8 cellular contexts compared by ENCODE assay signal in genomic region chr9:109013678-109014145, GRCh38. TPM values are rescaled to one million over a fixed set of nuclear protein-coding genes. Genes with fewer than 3 reads are reported as not detected.
DNase-seq lines count a peak whose midpoint lies in the region; FAIRE-seq and TF ChIP-seq lines count a peak whose summit lies in the region.

No MANE protein-coding gene starts in this region.

- peak overlapping the region in 8 of 11 experiments; percentile 27 to 66 (median 48); a peak in 14 of 22 replicates for H3K27ac ChIP-seq in BLaER1 treated with 17β-estradiol and CSF1 and Interleukin-3, amounts not matched to agents 10 nM and 100 nM
- H3K27ac ChIP-seq in mesodermal cell (ENCODE audit: low read depth, low read length, severe bottlenecking): peak overlapping the region; percentile 88
- H3K27ac ChIP-seq in uterus: peak overlapping the region; percentile 83 to 98

- no peak for FAIRE-seq in bronchial epithelial cell (lab: Jason Lieb, UNC)

- no peak for TF ChIP-seq POLR2A in uterus (IDR thresholded peaks at IDR 0.05)

- no peaks in the 10 kb centered on the region for H3K27me3 Mint-ChIP-seq in IgD-negative memory B cell

- DNase-seq in bronchial epithelial cell (ENCODE audit: low read depth) (peak; percentile 58), uterus (no peak), RKO (ENCODE audit: low spot score) (no peak), AML-193 (lab: John Stamatoyannopoulos, UW) (no peak), GM10248 (ENCODE audit: extremely low spot score) (no peak)

- H3K4me1 Mint-ChIP-seq in IgD-negative memory B cell: peaks cover 21 to 29% (median 29%) of the 10 kb centered on the region in 3 donors

- TF ChIP-seq CTCF in bronchial epithelial cell (IDR thresholded peaks at IDR 0.05; ENCODE audit: insufficient read depth, low read length, severe bottlenecking): no peak
- no peak for TF ChIP-seq CTCF in uterus (IDR thresholded peaks at IDR 0.05)
- TF ChIP-seq CTCF in GM10248 (IDR thresholded peaks at IDR 0.05; ENCODE audit: control extremely low read depth, extremely low read depth, low read depth, missing control alignments): no peak

- H3K4me3 ChIP-seq in BLaER1 treated with 17β-estradiol and CSF1 and Interleukin-3, amounts not matched to agents 10 nM and 100 nM: peak overlapping the region; percentile 31 to 94 (median 70); a peak in 19 of 20 replicates
- H3K4me3 ChIP-seq in bronchial epithelial cell (ENCODE audit: low read depth, low read length): peak overlapping the region; percentile 54
- peak overlapping the region; percentile 81 for H3K4me3 ChIP-seq in mesodermal cell (ENCODE audit: extremely low read depth, insufficient read depth, low read length, poor library complexity, severe bottlenecking)
- peak overlapping the region; percentile 68 to 94 for H3K4me3 ChIP-seq in uterus

- peaks cover 0 to 25% (median 3%) of the 10 kb centered on the region in 11 experiments; a peak in 5 of 22 replicates for H4K20me1 ChIP-seq in BLaER1 treated with 17β-estradiol and CSF1 and Interleukin-3, amounts not matched to agents 10 nM and 100 nM

- peak overlapping the region; percentile 21 to 68 (median 65) for H3K27ac Mint-ChIP-seq in IgD-negative memory B cell

- H3K4me3 Mint-ChIP-seq in IgD-negative memory B cell: peak overlapping the region; percentile 82 to 96 (median 91)

- H3K36me3 Mint-ChIP-seq in IgD-negative memory B cell: no peaks in the 10 kb centered on the region

- WGBS in mesodermal cell (ENCODE audit: insufficient coverage in 2 of 2), 2 experiments: 0% methylated on average over 2 to 10 of the region's 12 CpGs

- H3K4me2 ChIP-seq in BLaER1 treated with 17β-estradiol and CSF1 and Interleukin-3, amounts not matched to agents 10 nM and 100 nM: peak overlapping the region; percentile 74 to 90 (median 85)

- H3K9ac ChIP-seq in BLaER1 treated with 17β-estradiol and CSF1 and Interleukin-3, amounts not matched to agents 10 nM and 100 nM: peak overlapping the region in 10 of 11 experiments; percentile 39 to 60 (median 46); a peak in 17 of 22 replicates

- intact Hi-C loops in uterus (cut with DNase I; ENCODE audit: low total_unique reads): no loop called here

- no peaks in the 10 kb centered on the region for H3K9me3 ChIP-seq in BLaER1 treated with 17β-estradiol and CSF1 and Interleukin-3, amounts not matched to agents 10 nM and 100 nM (replicated peaks in 1 of 11)
- H3K9me3 ChIP-seq in mesodermal cell (ENCODE audit: control insufficient read depth, low read length) (no peaks in the 10 kb centered on the region), uterus (no peaks in the 10 kb centered on the region)

- 0 out of 22 replicates have a peak, but pooled peaks cover 0 to 8% (median 0%) of the 10 kb centered on the region in 11 experiments for H3K27me3 ChIP-seq in BLaER1 treated with 17β-estradiol and CSF1 and Interleukin-3, amounts not matched to agents 10 nM and 100 nM
- H3K27me3 ChIP-seq in bronchial epithelial cell (ENCODE audit: control insufficient read depth, insufficient read depth, low read length): no peaks in the 10 kb centered on the region
- H3K27me3 ChIP-seq in uterus: no peaks in the 10 kb centered on the region

- POLR2A ChIA-PET in GM10248 (lab: Yijun Ruan, JAX): interaction anchor here (0.7 kb wide), 1 partner anchor 105 kb away, joined by 3 read pairs; no protein-coding TSS in a partner anchor

- CTCF ChIA-PET in GM10248 (lab: Yijun Ruan, JAX): interaction anchor here (1.1 kb wide), 2 partner anchors 15 to 43 kb away, joined by 3 to 4 read pairs; no protein-coding TSS in a partner anchor

- no peaks in the 10 kb centered on the region for H3K9me3 Mint-ChIP-seq in IgD-negative memory B cell

- H3K4me1 ChIP-seq in BLaER1 treated with 17β-estradiol and CSF1 and Interleukin-3, amounts not matched to agents 10 nM and 100 nM: peaks cover 52 to 77% (median 68%) of the 10 kb centered on the region in 10 experiments
- H3K4me1 ChIP-seq in mesodermal cell (ENCODE audit: control insufficient read depth, insufficient read depth, low read length, poor library complexity, severe bottlenecking) (peaks cover 26% of the 10 kb centered on the region), uterus (peaks cover 0 to 16% of the 10 kb centered on the region in 2 donors)

- peaks cover 0 to 13% (median 2%) of the 10 kb centered on the region in 11 experiments; a peak in 11 of 22 replicates for H3K36me3 ChIP-seq in BLaER1 treated with 17β-estradiol and CSF1 and Interleukin-3, amounts not matched to agents 10 nM and 100 nM
- H3K36me3 ChIP-seq in bronchial epithelial cell (ENCODE audit: control insufficient read depth, insufficient read depth, low read length): no peaks in the 10 kb centered on the region
- peaks cover 16% of the 10 kb centered on the region for H3K36me3 ChIP-seq in mesodermal cell (ENCODE audit: control insufficient read depth, insufficient read depth, low read length)
- no peaks in the 10 kb centered on the region for H3K36me3 ChIP-seq in uterus

RNA-seq across cellular contexts. Expression of gene CTNNAL1, which starts 0.4 kb away (rescaled TPM):
- polyA plus RNA-seq in IgD-negative memory B cell: 1.1 TPM
- total RNA-seq in bronchial epithelial cell (15.9 and 63.4 TPM in 2 replicates), uterus (10 to 100 TPM; 32.3 to 62.0 (median 41.4) TPM)
- 52.2 TPM for polyA plus RNA-seq in mesodermal cell (2013, experiment 1 of 2)
- 65.1 TPM for polyA plus RNA-seq in mesodermal cell (2013, experiment 2 of 2)
